In the genomic region with DNA sequence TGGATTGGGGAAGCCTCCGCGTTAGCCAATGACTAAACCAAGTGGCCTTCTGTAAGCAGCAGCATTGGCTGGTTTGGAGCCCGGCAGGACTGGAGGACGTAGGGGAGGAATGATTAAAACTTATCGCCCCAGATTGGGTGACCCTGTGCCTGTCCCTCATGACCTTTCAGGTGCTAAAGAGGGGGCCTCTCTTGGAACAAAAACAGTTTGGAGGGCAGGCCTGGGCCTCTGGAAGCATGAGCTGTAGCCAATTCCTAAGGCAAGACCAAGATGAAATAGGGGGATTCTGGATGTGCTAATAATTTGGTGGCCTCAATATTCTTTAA, we compare ENCODE assay signal across 1 cellular context.
TF ChIP-seq lines count a peak whose summit lies in the region.

No MANE protein-coding gene starts in this region.

TF ChIP-seq in H1, 55 proteins besides CTCF, POLR2A, EP300 and RAD21 (continued from another document):
- TF ChIP-seq NANOG (IDR thresholded peaks at IDR 0.05; ENCODE audit: insufficient read depth, low read depth, low read length, poor library complexity, severe bottlenecking): no peak
- TF ChIP-seq CEBPB (IDR thresholded peaks at IDR 0.05; ENCODE audit: low read depth, low read length): no peak
